15 cellular contexts compared by ENCODE assay signal in genomic region chr11:77470971-77471370, GRCh38. TPM values are rescaled to one million over a fixed set of nuclear protein-coding genes. Genes with fewer than 3 reads are reported as not detected.
A peak's percentile ranks its signal among the peaks of the same experiment; 100 is the strongest.
DNase-seq lines count a peak whose midpoint lies in the region; ATAC-seq, FAIRE-seq and TF ChIP-seq lines count a peak whose summit lies in the region.
"Had no signal": no experiment of that assay in that cellular context is flagged by ENCODE, and none has a peak within 500 bp of the region (broad histone marks: within the 10 kb centered on the region; RNA-seq: fewer than 3 reads in every experiment).

No MANE protein-coding gene starts in this region.

- H3K36me3 Mint-ChIP-seq in neural crest cell (ENCODE audit: low read depth) = no peaks in the 10 kb centered on the region
- H3K36me3 Mint-ChIP-seq: activated naive CD4-positive, alpha-beta T cell treated with anti-CD3 and anti-CD28 coated beads, Interleukin-2, amount 10 ng/mL, durations not matched to agents 7 days and 5 days; naive thymus-derived CD8-positive, alpha-beta T cell had no signal

- H4K8ac ChIP-seq in H1 (ENCODE audit: extremely low read depth, insufficient read depth, low read length) = no peak overlapping the region

- peak overlapping the region; percentile 3 for H3K4ac ChIP-seq in H1 (replicated peaks; ENCODE audit: insufficient read length, low read depth, low read length)

- H3K4me3 Mint-ChIP-seq in neural crest cell = peak overlapping the region; percentile 88
- H3K4me3 Mint-ChIP-seq: activated B cell treated with CpG ODN at 0.5 μM for 24 hours; activated naive CD4-positive, alpha-beta T cell treated with anti-CD3 and anti-CD28 coated beads, Interleukin-2, amount 10 ng/mL, durations not matched to agents 7 days and 5 days had no signal

- H3K27me3 ChIP-seq in H1 (replicated peaks in 1 of 4; ENCODE audit: control insufficient read depth in 3 of 4, extremely low read depth in 1 of 4, insufficient read depth in 3 of 4, low read length in 3 of 4) = no peaks in the 10 kb centered on the region
- H3K27me3 ChIP-seq: right atrium auricular region had no signal

- no peak overlapping the region for H2AK5ac ChIP-seq in H1 (ENCODE audit: low read depth, low read length)

- no peak for TF ChIP-seq RAD21 in H1 (IDR thresholded peaks at IDR 0.05 in 1 of 2, conservative IDR thresholded peaks at IDR 0.05 in 1 of 2; ENCODE audit: low read depth in 2 of 2, low read length in 2 of 2)

- H2BK12ac ChIP-seq in H1 (ENCODE audit: low read depth, low read length) = no peak overlapping the region; the same call in 1 of the 2 replicates

- H3K4me1 ChIP-seq in ES-I3 (ENCODE audit: insufficient read depth, low read length) (peaks cover 38% of the 10 kb centered on the region), H1 (replicated peaks in 1 of 4; ENCODE audit: control insufficient read depth in 3 of 4, insufficient read depth in 4 of 4, low read length in 3 of 4) (peaks cover 11 to 33% (median 14%) of the 10 kb centered on the region in 4 experiments; a peak in 6 of 7 replicates)

- H3K23ac ChIP-seq in H1 (ENCODE audit: insufficient read length) = no peak overlapping the region

- H3K79me2 ChIP-seq in H1 (ENCODE audit: control insufficient read depth in 1 of 2, insufficient read depth in 2 of 2, low read length in 2 of 2) = peaks cover 7 to 55% of the 10 kb centered on the region in 2 experiments

- H2AFZ ChIP-seq in H1 (ENCODE audit: low read length) = no peak overlapping the region

- peaks cover 31% of the 10 kb centered on the region for H3K27me3 Mint-ChIP-seq in neural crest cell (ENCODE audit: low read depth)

- CTCF ChIA-PET in H1 (lab: Charles Lee; ENCODE audit: partially characterized antibody) = interaction anchor here (0.6 to 3.1 kb wide), 35 partner anchors 9 to 344 kb away, joined by 3 to 22 read pairs (median 4); no protein-coding TSS in a partner anchor

- ATAC-seq in GM19467 (IDR thresholded peaks at IDR 0.05; ENCODE audit: unreplicated experiment) = no peak
- ATAC-seq: naive thymus-derived CD8-positive, alpha-beta T cell had no signal

- FAIRE-seq in H1 (lab: Jason Lieb, UNC) = no peak
- FAIRE-seq in frontal cortex (lab: Jason Lieb, UNC) = no peak
- FAIRE-seq: bronchial epithelial cell had no signal

- 3% methylated on average over 5 of the region's 5 CpGs; no CpG with 5 or more reads in 1 of the 2 experiments for WGBS in H1 (ENCODE audit: extremely low coverage in 1 of 2, insufficient coverage in 1 of 2, insufficient read length in 1 of 2, insufficient replicate concordance in 2 of 2, low coverage in 1 of 2, low lambda C conversion rate in 2 of 2, missing lambda C conversion rate in 1 of 2), 2 experiments

- peak overlapping the region; percentile 4; the same call in 1 of the 2 replicates for H3K18ac ChIP-seq in H1 (ENCODE audit: extremely low read depth, low read length)

- no peak for TF ChIP-seq EP300 in H1 (IDR thresholded peaks at IDR 0.05; ENCODE audit: borderline replicate concordance in 1 of 2, low read depth in 2 of 2, low read length in 2 of 2)

- H4K5ac ChIP-seq in H1 (ENCODE audit: insufficient read length, low read depth, low read length) = peak overlapping the region; percentile 3

- POLR2A ChIA-PET in H1 (lab: Charles Lee; ENCODE audit: partially characterized antibody) = interaction anchor here (0.6 to 3.1 kb wide), 22 partner anchors 9 to 275 kb away, joined by 3 to 21 read pairs (median 4); no protein-coding TSS in a partner anchor

- H3K79me1 ChIP-seq in H1 (ENCODE audit: low read depth, low read length) = no peaks in the 10 kb centered on the region

- no peak overlapping the region for H2BK15ac ChIP-seq in H1 (ENCODE audit: low read length)

- H3K23me2 ChIP-seq in H1 (ENCODE audit: low read depth, low read length) = peaks cover 3% of the 10 kb centered on the region; the same call in 1 of the 2 replicates

- H3K27ac ChIP-seq in KOPT-K1 (ENCODE audit: low read depth, low read length, poor library complexity, severe bottlenecking) (peak overlapping the region; percentile 52), H1 (ENCODE audit: low read depth, low read length) (no peak overlapping the region)
- H3K27ac ChIP-seq: right atrium auricular region, RWPE1 had no signal

- no peak overlapping the region for H4K91ac ChIP-seq in H1 (replicated peaks; ENCODE audit: insufficient read length, low read length)

- H3K9me3 ChIP-seq in ES-I3 (ENCODE audit: control insufficient read depth, insufficient read depth, low read length) (no peaks in the 10 kb centered on the region), KOPT-K1 (ENCODE audit: insufficient read depth, low read length, poor library complexity, severe bottlenecking) (no peaks in the 10 kb centered on the region), H1 (ENCODE audit: insufficient read depth in 2 of 2, low read depth in 1 of 2, low read length in 1 of 2) (no peaks in the 10 kb centered on the region)
- H3K9me3 ChIP-seq: right atrium auricular region had no signal

- no peak for DNase-seq in H1 (ENCODE audit: low read depth in 1 of 2, low spot score in 2 of 2)
- DNase-seq in neural crest cell (ENCODE audit: low read depth, low spot score) = no peak
- DNase-seq in frontal cortex (ENCODE audit: low spot score in 2 of 2) = no peak
- DNase-seq in activated T-cell treated with anti-CD3 and anti-CD28 coated beads, Interleukin-2, amount 50 U/mL, for 1 hour = no peak
- no peak for DNase-seq in GM19238 (ENCODE audit: insufficient read length, low spot score)
- DNase-seq: activated B cell treated with CpG ODN at 0.5 μM for 24 hours; effector CD8-positive, alpha-beta T cell had no signal

- no peaks in the 10 kb centered on the region for H3K36me3 ChIP-seq in ES-I3 (ENCODE audit: insufficient read depth, low read length)
- H3K36me3 ChIP-seq in KOPT-K1 (ENCODE audit: insufficient read depth, low read length) = no peaks in the 10 kb centered on the region
- no peaks in the 10 kb centered on the region for H3K36me3 ChIP-seq in H1 (ENCODE audit: control insufficient read depth in 2 of 4, insufficient read depth in 4 of 4, low read length in 3 of 4)
- H3K36me3 ChIP-seq: right atrium auricular region had no signal

- TF ChIP-seq CTCF in H1 (IDR thresholded peaks at IDR 0.05; ENCODE audit: control extremely low read depth in 1 of 3, insufficient read depth in 1 of 3, low read depth in 1 of 3, low read length in 3 of 3) (no peak), neural crest cell (conservative IDR thresholded peaks at IDR 0.05) (no peak)

- H3K4me3 ChIP-seq in H1 (ENCODE audit: extremely low read depth in 1 of 4, insufficient read depth in 2 of 4, low read depth in 3 of 4, low read length in 4 of 4) = peak overlapping the region in 2 of 4 experiments; percentile 4 to 86; a peak in 2 of 8 replicates
- H3K4me3 ChIP-seq: right atrium auricular region had no signal

- peak overlapping the region; percentile 64 to 78 for H3K4me2 ChIP-seq in H1 (ENCODE audit: insufficient read depth in 1 of 2, low read depth in 2 of 2, low read length in 2 of 2)

- H3K14ac ChIP-seq in H1 (ENCODE audit: insufficient read length) = no peak overlapping the region

- H3K9me3 Mint-ChIP-seq in neural crest cell = no peaks in the 10 kb centered on the region
- H3K9me3 Mint-ChIP-seq: activated B cell treated with CpG ODN at 0.5 μM for 24 hours; activated naive CD4-positive, alpha-beta T cell treated with anti-CD3 and anti-CD28 coated beads, Interleukin-2, amount 10 ng/mL, durations not matched to agents 7 days and 5 days; naive thymus-derived CD8-positive, alpha-beta T cell had no signal

- no peaks in the 10 kb centered on the region for H4K20me1 ChIP-seq in H1 (replicated peaks in 1 of 2; ENCODE audit: control insufficient read depth in 1 of 2, insufficient read depth in 2 of 2, low read length in 2 of 2)

- H3K56ac ChIP-seq in H1 (replicated peaks; ENCODE audit: insufficient read length, low read depth, low read length) = no peak overlapping the region

- peak overlapping the region; percentile 81 for H2BK5ac ChIP-seq in H1 (ENCODE audit: low read depth, low read length)

- TF ChIP-seq POLR2A in H1 (IDR thresholded peaks at IDR 0.05; ENCODE audit: control extremely low read depth in 1 of 2, low read depth in 2 of 2, low read length in 2 of 2) = no peak

- peaks cover 58% of the 10 kb centered on the region for H3K4me1 Mint-ChIP-seq in neural crest cell

- peak overlapping the region; percentile 68; the same call in 1 of the 2 replicates for H2BK20ac ChIP-seq in H1 (ENCODE audit: low read length)

- H3K9ac ChIP-seq in ES-I3 (ENCODE audit: low read depth, low read length) (peak overlapping the region; percentile 84), H1 (replicated peaks in 1 of 4; ENCODE audit: extremely low read depth in 1 of 4, low read depth in 3 of 4, low read length in 3 of 4) (no peak overlapping the region)

- no peak overlapping the region for H3K27ac Mint-ChIP-seq in neural crest cell (ENCODE audit: unreplicated experiment)
- H3K27ac Mint-ChIP-seq: activated B cell treated with CpG ODN at 0.5 μM for 24 hours; activated naive CD4-positive, alpha-beta T cell treated with anti-CD3 and anti-CD28 coated beads, Interleukin-2, amount 10 ng/mL, durations not matched to agents 7 days and 5 days had no signal

- H2BK120ac ChIP-seq in H1 (replicated peaks; ENCODE audit: low read depth, low read length) = peak overlapping the region; percentile 6

TF ChIP-seq in H1, 55 proteins besides CTCF, POLR2A, EP300 and RAD21 (continues in another document):
- no peak for TF ChIP-seq ZNF274 (IDR thresholded peaks at IDR 0.05; ENCODE audit: borderline replicate concordance, extremely low read depth, low read length)

RNA-seq across cellular contexts. Expression of gene PAK1, which starts 2.9 kb away (rescaled TPM):
- total RNA-seq in H1 (2021; fragmentation: NEBNext Ultra II Directional; extraction: Animal tissue kit (Norgen Biotek cat#: 25700)) = 142 and 151 TPM in 2 replicates
- 73.1 and 87.7 TPM in 2 replicates for polyA plus RNA-seq in H1 (2011; rRNA removed)
- polyA plus RNA-seq in H1 (2011; cell fraction: cytosol; rRNA removed) = 113 TPM
- polyA plus RNA-seq in H1 (2011; cell fraction: nucleus; rRNA removed) = 125 TPM
- 117 to 168 TPM (median 134 TPM) in 4 replicates for polyA plus RNA-seq in H1 (2012, experiment 1 of 2)
- 49.6 TPM for polyA plus RNA-seq in H1 (2012, experiment 2 of 2)
- 129 TPM for polyA plus RNA-seq in H1 (2013, experiment 1 of 2)
- polyA plus RNA-seq in H1 (2013, experiment 2 of 2) = 130 TPM
- polyA minus RNA-seq in H1 (2011; rRNA and poly(A)+ RNA removed) = 287 and 306 TPM in 2 replicates
- polyA minus RNA-seq in H1 (2011; cell fraction: cytosol; rRNA and poly(A)+ RNA removed) = 110 TPM
- 131 TPM for polyA minus RNA-seq in H1 (2011; cell fraction: nucleus; rRNA and poly(A)+ RNA removed)
- total RNA-seq in neural crest cell = 60.5 and 67.7 TPM in 2 replicates
- total RNA-seq in frontal cortex = 56.7 TPM
